Comparison of ENCODE assay signal across 8 cellular contexts in genomic region chr3:184354121-184354728, GRCh38. TPM values are rescaled to one million over a fixed set of nuclear protein-coding genes. Genes with fewer than 3 reads are reported as not detected.
DNase-seq lines count a peak whose midpoint lies in the region; ATAC-seq and TF ChIP-seq lines count a peak whose summit lies in the region.

No MANE protein-coding gene starts in this region.

- H3K9me3 ChIP-seq in MM.1S (replicated peaks; ENCODE audit: insufficient read depth, low read length), result no peaks in the 10 kb centered on the region
- H3K9me3 ChIP-seq in trophoblast cell (ENCODE audit: insufficient read depth, low read depth, low read length), result peaks cover 2% of the 10 kb centered on the region

- H2AFZ ChIP-seq in MM.1S (ENCODE audit: low read length), result no peak overlapping the region
- H2AFZ ChIP-seq in trophoblast cell (ENCODE audit: insufficient read depth, low read length, poor library complexity), result no peak overlapping the region

- no peak overlapping the region for H3K4me2 ChIP-seq in MM.1S (ENCODE audit: low read depth, low read length)
- no peak overlapping the region for H3K4me2 ChIP-seq in trophoblast cell (ENCODE audit: low read length)

- DNase-seq in DMS 273 (lab: John Stamatoyannopoulos, UW; ENCODE audit: unreplicated experiment), result peak; percentile 78
- no peak for DNase-seq in DMS 273 treated with DMSO at 0.1 percent for 48 hours (lab: John Stamatoyannopoulos, UW)
- DNase-seq in MM.1S, result peak; percentile 36
- peak; percentile 52 for DNase-seq in activated T-cell treated with anti-CD3 and anti-CD28 coated beads for 24 hours (ENCODE audit: low read depth)
- DNase-seq in fibroblast of pulmonary artery (ENCODE audit: low read depth), result peak; percentile 41
- DNase-seq in trophoblast cell, result peak; percentile 29 to 57
- DNase-seq in cerebellar cortex (ENCODE audit: low spot score), result no peak

- H2BK120ac ChIP-seq in trophoblast cell (ENCODE audit: insufficient read depth, low read length, poor library complexity), result no peak overlapping the region

- no peak overlapping the region for H3K4ac ChIP-seq in trophoblast cell (ENCODE audit: low read depth, low read length)

- no CpG with 5 or more reads among the region's 18 CpGs for WGBS in trophoblast cell (ENCODE audit: extremely low coverage, insufficient coverage, insufficient read length)

- H3K79me2 ChIP-seq in MM.1S (ENCODE audit: low read length) (no peaks in the 10 kb centered on the region), trophoblast cell (ENCODE audit: control insufficient read depth, insufficient read depth, low read length, poor library complexity) (no peaks in the 10 kb centered on the region)

- no peak overlapping the region for H2AK5ac ChIP-seq in trophoblast cell (ENCODE audit: low read length)

- no peaks in the 10 kb centered on the region for H3K9me2 ChIP-seq in MM.1S (replicated peaks; ENCODE audit: insufficient read depth, low read length)

- H3K4me1 ChIP-seq in MM.1S (ENCODE audit: low read length) (no peaks in the 10 kb centered on the region), trophoblast cell (ENCODE audit: control insufficient read depth in 1 of 2, insufficient read depth in 2 of 2, low read length in 2 of 2) (peaks cover 2 to 3% of the 10 kb centered on the region in 2 experiments)

- no peaks in the 10 kb centered on the region for H4K20me1 ChIP-seq in MM.1S (ENCODE audit: insufficient read depth, low read length)

- H4K8ac ChIP-seq in trophoblast cell (ENCODE audit: low read depth, low read length), result no peak overlapping the region

- TF ChIP-seq CTCF in MM.1S (IDR thresholded peaks at IDR 0.05; ENCODE audit: low read length), result peak; percentile 91
- peak; percentile 79 for TF ChIP-seq CTCF in fibroblast of pulmonary artery (IDR thresholded peaks at IDR 0.05; ENCODE audit: low read length, missing control alignments)

- no peaks in the 10 kb centered on the region for H3K79me1 ChIP-seq in trophoblast cell (ENCODE audit: low read length)

- no peak overlapping the region for H3K18ac ChIP-seq in trophoblast cell (ENCODE audit: low read length)

- H3K27ac ChIP-seq in MM.1S (ENCODE audit: low read length) (no peak overlapping the region), trophoblast cell (ENCODE audit: low read depth, low read length) (no peak overlapping the region)

- no peak overlapping the region for H3K23ac ChIP-seq in trophoblast cell (ENCODE audit: low read length)

- H2BK12ac ChIP-seq in trophoblast cell (ENCODE audit: low read length), result no peak overlapping the region

- no peaks in the 10 kb centered on the region for H3K27me3 ChIP-seq in MM.1S (replicated peaks; ENCODE audit: insufficient read depth, low read length)
- no peaks in the 10 kb centered on the region for H3K27me3 ChIP-seq in trophoblast cell (ENCODE audit: insufficient read depth, low read length)

- H4K91ac ChIP-seq in trophoblast cell (ENCODE audit: low read depth, low read length), result no peak overlapping the region

- no peak overlapping the region for H3K4me3 ChIP-seq in MM.1S (ENCODE audit: low read length)
- no peak overlapping the region for H3K4me3 ChIP-seq in fibroblast of pulmonary artery (replicated peaks; ENCODE audit: low read depth, low read length)
- H3K4me3 ChIP-seq in trophoblast cell (ENCODE audit: low read depth, low read length), result peak overlapping the region; percentile 33

- no peak for ATAC-seq in HG03439 (IDR thresholded peaks at IDR 0.05; ENCODE audit: unreplicated experiment)

- no peak overlapping the region for H3K9ac ChIP-seq in MM.1S (ENCODE audit: low read length)
- H3K9ac ChIP-seq in trophoblast cell (ENCODE audit: low read length), result no peak overlapping the region

- no peak overlapping the region for H2BK5ac ChIP-seq in trophoblast cell (ENCODE audit: low read depth, low read length, poor library complexity)

- H3F3A ChIP-seq in MM.1S (ENCODE audit: insufficient read depth, low read length), result no peaks in the 10 kb centered on the region

- H3K36me3 ChIP-seq in MM.1S (replicated peaks; ENCODE audit: insufficient read depth, low read length) (no peaks in the 10 kb centered on the region), trophoblast cell (ENCODE audit: control insufficient read depth in 1 of 2, insufficient read depth in 2 of 2, low read length in 2 of 2) (peaks cover 12 to 14% of the 10 kb centered on the region in 2 experiments)

- no peak overlapping the region for H3K14ac ChIP-seq in trophoblast cell (ENCODE audit: low read length)

- no peak overlapping the region for H4K12ac ChIP-seq in trophoblast cell (ENCODE audit: low read depth, low read length)

RNA-seq across cellular contexts. Expression of gene CLCN2, which starts 7.2 kb away (rescaled TPM):
- polyA plus RNA-seq in trophoblast cell (2013), result 7.0 and 7.3 TPM in 2 replicates

RNA-seq across cellular contexts. Expression of gene POLR2H, which starts 7.3 kb away (rescaled TPM):
- 85.6 and 90.5 TPM in 2 replicates for polyA plus RNA-seq in trophoblast cell (2013)

RNA-seq across cellular contexts. Expression of gene FAM131A, which starts 16.8 kb away (rescaled TPM):
- polyA plus RNA-seq in trophoblast cell (2013), result 25.1 and 28.3 TPM in 2 replicates

RNA-seq across cellular contexts. Expression of gene THPO, which starts 23.8 kb away (rescaled TPM):
- polyA plus RNA-seq in trophoblast cell (2013), result 0.51 and 0.57 TPM in 2 replicates

RNA-seq across cellular contexts. Expression of gene CHRD, which starts 25.6 kb away (rescaled TPM):
- 9.8 and 10.2 TPM in 2 replicates for polyA plus RNA-seq in trophoblast cell (2013)

Comparison
In these comparisons a context has a peak if more than half of its experiments do, and no peak if none do; other contexts are left out.
1. DNase-seq: peak in DMS 273 (single experiment), MM.1S (single experiment), activated T-cell treated with anti-CD3 and anti-CD28 coated beads for 24 hours (single experiment), fibroblast of pulmonary artery (single experiment) and trophoblast cell (2 of 2); none in DMS 273 treated with DMSO at 0.1 percent for 48 hours (single experiment) and cerebellar cortex (single experiment).